Comparison of ENCODE assay signal across 8 cellular contexts in the genomic region with DNA sequence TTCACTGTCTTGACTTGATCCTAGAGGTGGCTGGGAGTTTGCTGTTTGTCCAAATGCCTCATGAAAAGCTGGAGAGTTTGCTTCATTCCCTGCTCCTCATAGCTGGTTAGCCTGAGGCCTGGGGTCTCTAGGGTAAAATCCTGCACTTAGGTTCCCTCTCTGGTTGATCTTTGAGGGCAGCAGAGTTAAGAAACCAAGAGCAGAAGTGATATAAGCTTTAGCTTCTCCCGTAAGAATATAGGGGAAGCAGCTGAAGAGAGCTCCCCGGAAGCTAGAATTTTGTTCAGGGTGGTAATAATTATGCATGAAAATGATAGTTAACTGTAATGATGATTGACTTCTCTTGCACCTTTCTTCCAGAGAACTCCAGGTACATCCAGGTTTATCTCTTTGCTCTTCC. TPM values are rescaled to one million over a fixed set of nuclear protein-coding genes. Genes with fewer than 3 reads are reported as not detected.
DNase-seq lines count a peak whose midpoint lies in the region; FAIRE-seq and TF ChIP-seq lines count a peak whose summit lies in the region.

No MANE protein-coding gene starts in this region.

- no peak for TF ChIP-seq CTCF in GM13977 (IDR thresholded peaks at IDR 0.05; ENCODE audit: extremely low read depth, insufficient read depth, missing control alignments)
- TF ChIP-seq CTCF in esophagus squamous epithelium (IDR thresholded peaks at IDR 0.05) = no peak
- no peak for TF ChIP-seq CTCF in sigmoid colon (IDR thresholded peaks at IDR 0.05)

- H3K4me3 ChIP-seq in esophagus squamous epithelium (peak overlapping the region; percentile 79 to 97 (median 86)), sigmoid colon (peak overlapping the region; percentile 78 to 96 (median 88))

- WGBS in esophagus squamous epithelium, 2 donors = 28 to 55% methylated on average over 2 of the region's 2 CpGs
- WGBS in sigmoid colon, 2 donors = 45 to 83% methylated on average over 2 of the region's 2 CpGs

- H3K4me1 ChIP-seq in esophagus squamous epithelium = peaks cover 10 to 39% (median 10%) of the 10 kb centered on the region in 3 donors
- peaks cover 0 to 33% (median 26%) of the 10 kb centered on the region in 4 donors for H3K4me1 ChIP-seq in sigmoid colon

- TF ChIP-seq POLR2A in esophagus squamous epithelium (IDR thresholded peaks at IDR 0.05) (no peak), sigmoid colon (IDR thresholded peaks at IDR 0.05) (no peak)

- intact Hi-C loops in esophagus squamous epithelium (cut with DNase I) (no loop called here), sigmoid colon (cut with DNase I) (loop anchor here (5.0 to 10.0 kb wide), 3 partner anchors 127 to 415 kb away; a partner anchor contains a TSS)

- DNase-seq in GM13977 (ENCODE audit: low spot score) (peak; percentile 29), SIG-M5 treated with dmso at 0.1 percent for 504 hours (lab: John Stamatoyannopoulos, UW; ENCODE audit: unreplicated experiment) (peak; percentile 74), esophagus squamous epithelium (lab: John Stamatoyannopoulos, UW) (no peak), sigmoid colon (no peak), HuH-7 (ENCODE audit: low spot score) (no peak), HK-2 (ENCODE audit: unreplicated experiment) (no peak), HTR-8/SVneo (ENCODE audit: insufficient read length, low spot score) (no peak), foreskin melanocyte (no peak)

- in situ Hi-C loops in GM13977 (cut with MboI; ENCODE audit: low pct_unique_long_range_greater_than_20kb, low sequenced_read_pairs, unreplicated experiment) = no loop called here

- no peak for TF ChIP-seq EP300 in sigmoid colon (IDR thresholded peaks at IDR 0.05)

- FAIRE-seq in HTR-8/SVneo (lab: Jason Lieb, UNC) = no peak

- peak overlapping the region; percentile 91 to 99 (median 94) for H3K27ac ChIP-seq in esophagus squamous epithelium
- H3K27ac ChIP-seq in sigmoid colon = peak overlapping the region; percentile 93 to 96 (median 95)

- H3K36me3 ChIP-seq in esophagus squamous epithelium (peaks cover 0 to 38% (median 0%) of the 10 kb centered on the region in 3 donors), sigmoid colon (peaks cover 0 to 34% (median 17%) of the 10 kb centered on the region in 4 donors)

- no peaks in the 10 kb centered on the region for H3K9me3 ChIP-seq in esophagus squamous epithelium
- H3K9me3 ChIP-seq in sigmoid colon = no peaks in the 10 kb centered on the region

- H3K27me3 ChIP-seq in esophagus squamous epithelium = no peaks in the 10 kb centered on the region
- no peaks in the 10 kb centered on the region for H3K27me3 ChIP-seq in sigmoid colon

RNA-seq across cellular contexts. Expression of a gene that starts 1.4 kb away (rescaled TPM):
- 10 to 100 TPM; 12.1 to 14.2 (median 13.4) TPM for total RNA-seq in esophagus squamous epithelium
- total RNA-seq in sigmoid colon = 10 to 100 TPM; 26.8 to 28.5 (median 27.7) TPM
- polyA plus RNA-seq in sigmoid colon = 10 to 100 TPM in 2 of 3 donors, 1 to 10 TPM in 1; 6.0 to 12.8 (median 10.6) TPM

RNA-seq across cellular contexts. Expression of a gene that starts 7.9 kb away (rescaled TPM):
- 1 to 10 TPM in 3 of 4 donors, under 1 TPM in 1; 0.80 to 3.1 (median 1.8) TPM for total RNA-seq in esophagus squamous epithelium
- under 1 TPM in 1 of 4 donors, not detected in 3; 0.27 TPM for total RNA-seq in sigmoid colon
- 1 to 10 TPM in 2 of 3 donors, under 1 TPM in 1; 0.60 to 5.9 (median 2.8) TPM for polyA plus RNA-seq in sigmoid colon

RNA-seq across cellular contexts. Expression of a gene that starts 13.0 kb away (rescaled TPM):
- 10 to 100 TPM; 34.5 to 53.8 (median 36.2) TPM for total RNA-seq in esophagus squamous epithelium
- 10 to 100 TPM; 54.8 to 69.6 (median 55.8) TPM for total RNA-seq in sigmoid colon
- polyA plus RNA-seq in sigmoid colon = 10 to 100 TPM; 16.2 to 32.2 (median 17.8) TPM

Comparison
In these comparisons a context has a peak if more than half of its experiments do, and no peak if none do; other contexts are left out.
1. DNase-seq: peak in GM13977 (single experiment) and SIG-M5 treated with dmso at 0.1 percent for 504 hours (single experiment); none in esophagus squamous epithelium (single experiment), sigmoid colon (single experiment), HuH-7 (single experiment), HK-2 (single experiment), HTR-8/SVneo (single experiment) and foreskin melanocyte (single experiment).